2 cellular contexts compared by ENCODE assay signal in the genomic region with DNA sequence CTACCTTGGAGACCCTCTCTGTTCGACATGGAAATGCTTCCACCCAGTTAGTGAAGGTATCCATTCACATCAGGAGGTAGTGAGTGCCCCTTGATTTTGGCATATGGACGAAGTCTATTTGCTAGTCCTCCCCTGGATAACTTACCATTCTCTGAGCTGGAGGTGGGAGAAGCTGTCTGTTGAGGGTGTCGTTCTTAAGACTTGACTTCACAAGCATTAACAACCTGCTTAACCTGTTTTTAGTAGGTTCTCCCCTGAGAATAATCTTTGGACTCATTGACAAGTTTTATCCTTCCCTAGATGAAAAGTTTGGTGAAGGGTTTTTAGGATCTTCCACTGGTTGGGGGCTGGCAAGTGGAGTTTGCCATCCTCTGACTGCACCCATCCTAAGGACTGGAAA.
TF ChIP-seq lines count a peak whose summit lies in the region.

No MANE protein-coding gene starts in this region.

TF ChIP-seq in SK-N-SH treated with all-trans-retinoic acid at 6 μM for 48 hours, 23 proteins besides CTCF, POLR2A, EP300 and RAD21 (continued from another document):
- no peak for TF ChIP-seq TSHZ2 (CRISPR knock-in tag; IDR thresholded peaks at IDR 0.05)
- no peak for TF ChIP-seq ZFP3 (CRISPR knock-in tag; IDR thresholded peaks at IDR 0.05)
- TF ChIP-seq ZNF70 (CRISPR knock-in tag; IDR thresholded peaks at IDR 0.05): no peak
- no peak for TF ChIP-seq ESRRG (CRISPR knock-in tag; IDR thresholded peaks at IDR 0.05)
- no peak for TF ChIP-seq RARB (CRISPR knock-in tag; IDR thresholded peaks at IDR 0.05)
- TF ChIP-seq BACH2 (CRISPR knock-in tag; IDR thresholded peaks at IDR 0.05; ENCODE audit: borderline replicate concordance): no peak

TF ChIP-seq in K562, 482 proteins besides CTCF, POLR2A, EP300 and RAD21 (continued from another document):
- no peak for TF ChIP-seq TSHZ1 (CRISPR knock-in tag; IDR thresholded peaks at IDR 0.05)
- no peak for TF ChIP-seq PTRF (tag; IDR thresholded peaks at IDR 0.05)
- no peak for TF ChIP-seq EWSR1 (IDR thresholded peaks at IDR 0.05; ENCODE audit: borderline replicate concordance, low read depth, partially characterized antibody)
- TF ChIP-seq LARP7 (IDR thresholded peaks at IDR 0.05): no peak
- no peak for TF ChIP-seq NR3C1 (CRISPR knock-in tag; IDR thresholded peaks at IDR 0.05)
- no peak for TF ChIP-seq NR2C2 (CRISPR knock-in tag; IDR thresholded peaks at IDR 0.05)
- no peak for TF ChIP-seq NR2C2 (tag; IDR thresholded peaks at IDR 0.05)
- no peak for TF ChIP-seq E4F1 (CRISPR knock-in tag; IDR thresholded peaks at IDR 0.05; ENCODE audit: borderline replicate concordance)
- TF ChIP-seq HNRNPK (IDR thresholded peaks at IDR 0.05; ENCODE audit: low read depth, low read length, poor library complexity, severe bottlenecking): no peak
- TF ChIP-seq THRAP3 (IDR thresholded peaks at IDR 0.05; ENCODE audit: borderline replicate concordance): no peak
- TF ChIP-seq CCAR2 (IDR thresholded peaks at IDR 0.05; ENCODE audit: low read depth, low read length): no peak
- TF ChIP-seq SFPQ (IDR thresholded peaks at IDR 0.05; ENCODE audit: low read depth, low read length): no peak
